In the genomic region with DNA sequence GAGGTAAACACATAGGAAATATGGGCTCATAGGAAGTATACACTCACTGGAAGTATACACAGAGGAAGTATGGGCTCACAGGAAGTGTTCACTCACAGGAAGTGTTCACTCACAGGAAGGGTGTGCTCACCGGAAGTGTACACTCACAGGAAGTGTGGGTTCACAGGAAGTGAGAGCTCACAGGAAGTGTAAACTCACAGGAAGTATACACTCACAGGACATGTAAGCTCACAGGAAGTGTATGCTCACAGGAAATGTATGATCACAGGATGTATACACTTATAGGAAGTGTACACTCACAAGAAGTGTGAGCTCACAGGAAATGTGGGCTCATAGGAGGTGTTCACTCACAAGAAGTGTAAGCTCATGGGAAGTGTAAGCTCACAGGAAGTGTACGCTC, we compare ENCODE assay signal across 7 cellular contexts.
DNase-seq lines count a peak whose midpoint lies in the region; ATAC-seq, FAIRE-seq and TF ChIP-seq lines count a peak whose summit lies in the region.
"Not testable (repeated sequence)": the region's sequence is repeated elsewhere in the genome, so short reads cannot be mapped to it uniquely, and the experiment has no call there.

No MANE protein-coding gene starts in this region.

- H3K4me1 Mint-ChIP-seq in activated CD4-positive, alpha-beta T cell treated with anti-CD3 and anti-CD28 coated beads, Interleukin-2, amount 10 ng/mL, durations not matched to agents 24 days and 14 days; activated T-helper 1 cell treated with anti-CD3 and anti-CD28 coated beads, Interleukin-12 subunit alpha, Interleukin-12 subunit beta, Interleukin-2, Interleukin-4 antibody, amounts not matched to agents 30 ng/mL and 10 ng/mL and 1 ng/mL, durations not matched to agents 14 hours and 24 hours and 36 hours (ENCODE audit: low read depth); naive B cell: not testable (repeated sequence)
- H3K4me1 Mint-ChIP-seq in activated naive CD8-positive, alpha-beta T cell treated with anti-CD3 and anti-CD28 coated beads for 36 hours = peaks cover 15% of the 10 kb centered on the region

- H3K27me3 Mint-ChIP-seq in activated CD4-positive, alpha-beta T cell treated with anti-CD3 and anti-CD28 coated beads, Interleukin-2, amount 10 ng/mL, durations not matched to agents 24 days and 14 days; activated T-helper 1 cell treated with anti-CD3 and anti-CD28 coated beads, Interleukin-12 subunit alpha, Interleukin-12 subunit beta, Interleukin-2, Interleukin-4 antibody, amounts not matched to agents 30 ng/mL and 10 ng/mL and 1 ng/mL, durations not matched to agents 14 hours and 24 hours and 36 hours (ENCODE audit: insufficient read depth); activated naive CD8-positive, alpha-beta T cell treated with anti-CD3 and anti-CD28 coated beads for 36 hours; naive B cell: not testable (repeated sequence)

- peak; percentile 34 to 43 for ATAC-seq in naive B cell (ENCODE audit: low read depth in 2 of 2)

- TF ChIP-seq POLR2A in GM12892 (IDR thresholded peaks at IDR 0.05; ENCODE audit: low read depth, low read length) = not testable (repeated sequence)

- peak; percentile 21 for FAIRE-seq in GM12892 (lab: Jason Lieb, UNC)

- not testable (repeated sequence) for H3K36me3 Mint-ChIP-seq in activated CD4-positive, alpha-beta T cell treated with anti-CD3 and anti-CD28 coated beads, Interleukin-2, amount 10 ng/mL, durations not matched to agents 24 days and 14 days (ENCODE audit: low read depth); activated T-helper 1 cell treated with anti-CD3 and anti-CD28 coated beads, Interleukin-12 subunit alpha, Interleukin-12 subunit beta, Interleukin-2, Interleukin-4 antibody, amounts not matched to agents 30 ng/mL and 10 ng/mL and 1 ng/mL, durations not matched to agents 14 hours and 24 hours and 36 hours (ENCODE audit: low read depth); naive B cell
- peaks cover 25% of the 10 kb centered on the region for H3K36me3 Mint-ChIP-seq in activated naive CD8-positive, alpha-beta T cell treated with anti-CD3 and anti-CD28 coated beads for 36 hours

- intact Hi-C loops in activated CD4-positive, alpha-beta T cell treated with anti-CD3 and anti-CD28 coated beads, Interleukin-2, amount 10 ng/mL, durations not matched to agents 24 days and 14 days (cut with micrococcal nuclease); activated T-helper 1 cell treated with anti-CD3 and anti-CD28 coated beads, Interleukin-12 subunit alpha, Interleukin-12 subunit beta, Interleukin-2, Interleukin-4 antibody, amounts not matched to agents 30 ng/mL and 10 ng/mL and 1 ng/mL, durations not matched to agents 14 hours and 24 hours and 36 hours (cut with micrococcal nuclease): not testable (repeated sequence)

- H3K9me3 Mint-ChIP-seq in activated CD4-positive, alpha-beta T cell treated with anti-CD3 and anti-CD28 coated beads, Interleukin-2, amount 10 ng/mL, durations not matched to agents 24 days and 14 days = peaks cover 18% of the 10 kb centered on the region
- peaks cover 26% of the 10 kb centered on the region for H3K9me3 Mint-ChIP-seq in activated T-helper 1 cell treated with anti-CD3 and anti-CD28 coated beads, Interleukin-12 subunit alpha, Interleukin-12 subunit beta, Interleukin-2, Interleukin-4 antibody, amounts not matched to agents 30 ng/mL and 10 ng/mL and 1 ng/mL, durations not matched to agents 14 hours and 24 hours and 36 hours
- peaks cover 20% of the 10 kb centered on the region for H3K9me3 Mint-ChIP-seq in activated naive CD8-positive, alpha-beta T cell treated with anti-CD3 and anti-CD28 coated beads for 36 hours
- H3K9me3 Mint-ChIP-seq in naive B cell = peaks cover 6 to 28% (median 20%) of the 10 kb centered on the region in 7 donors

- DNase-seq in GM12892 (ENCODE audit: insufficient read length); activated T-helper 1 cell treated with anti-CD3 and anti-CD28 coated beads, Interleukin-12 subunit alpha, Interleukin-12 subunit beta, Interleukin-2, Interleukin-4 antibody, amounts not matched to agents 30 ng/mL and 10 ng/mL and 1 ng/mL, durations not matched to agents 14 hours and 24 hours and 36 hours (ENCODE audit: low spot score): not testable (repeated sequence)
- DNase-seq in RKO (ENCODE audit: low spot score) (peak; percentile 88), naive B cell (peak; percentile 3)
- DNase-seq in activated CD4-positive, alpha-beta T cell treated with anti-CD3 and anti-CD28 coated beads, Interleukin-2, amount 10 ng/mL, durations not matched to agents 24 days and 14 days = peak; percentile 62
- DNase-seq in activated naive CD8-positive, alpha-beta T cell treated with anti-CD3 and anti-CD28 coated beads for 36 hours = peak; percentile 33
- peak; percentile 39 for DNase-seq in stimulated activated CD4-positive, alpha-beta T cell treated with anti-CD3 and anti-CD28 coated beads, Interleukin-4, amount 100 ng/mL, for 24 hours

- not testable (repeated sequence) for H3K4me3 Mint-ChIP-seq in activated CD4-positive, alpha-beta T cell treated with anti-CD3 and anti-CD28 coated beads, Interleukin-2, amount 10 ng/mL, durations not matched to agents 24 days and 14 days; activated T-helper 1 cell treated with anti-CD3 and anti-CD28 coated beads, Interleukin-12 subunit alpha, Interleukin-12 subunit beta, Interleukin-2, Interleukin-4 antibody, amounts not matched to agents 30 ng/mL and 10 ng/mL and 1 ng/mL, durations not matched to agents 14 hours and 24 hours and 36 hours
- peak overlapping the region; percentile 37 for H3K4me3 Mint-ChIP-seq in activated naive CD8-positive, alpha-beta T cell treated with anti-CD3 and anti-CD28 coated beads for 36 hours
- H3K4me3 Mint-ChIP-seq in naive B cell = peak overlapping the region in 1 of 8 donors; percentile 21

- peak overlapping the region; percentile 79 for H3K27ac Mint-ChIP-seq in activated CD4-positive, alpha-beta T cell treated with anti-CD3 and anti-CD28 coated beads, Interleukin-2, amount 10 ng/mL, durations not matched to agents 24 days and 14 days
- H3K27ac Mint-ChIP-seq in activated T-helper 1 cell treated with anti-CD3 and anti-CD28 coated beads, Interleukin-12 subunit alpha, Interleukin-12 subunit beta, Interleukin-2, Interleukin-4 antibody, amounts not matched to agents 30 ng/mL and 10 ng/mL and 1 ng/mL, durations not matched to agents 14 hours and 24 hours and 36 hours = peak overlapping the region; percentile 55
- H3K27ac Mint-ChIP-seq in activated naive CD8-positive, alpha-beta T cell treated with anti-CD3 and anti-CD28 coated beads for 36 hours = peak overlapping the region; percentile 85
- peak overlapping the region in 3 of 6 donors; percentile 19 to 57 (median 26) for H3K27ac Mint-ChIP-seq in naive B cell
